In the genomic region with DNA sequence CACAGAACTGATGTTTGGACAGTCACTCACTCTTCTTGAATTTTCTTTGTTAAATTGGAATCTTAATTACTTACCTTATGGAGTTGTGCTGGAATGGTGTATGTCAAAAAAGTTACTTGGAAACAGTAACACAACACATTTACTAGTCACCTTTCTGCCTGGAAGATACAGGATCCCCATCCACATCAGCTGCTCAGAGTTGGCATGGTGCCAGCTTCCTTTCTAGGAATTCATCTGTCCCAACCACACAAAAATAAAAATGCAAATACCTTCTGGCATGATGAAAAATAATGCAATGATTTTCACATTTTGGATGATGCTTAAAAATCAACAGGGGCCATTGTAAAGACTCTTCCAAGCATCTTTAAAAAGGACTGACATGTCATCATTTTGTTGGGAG, we compare ENCODE assay signal across 25 cellular contexts.
"Had no signal": no experiment of that assay in that cellular context is flagged by ENCODE, and none has a peak within 500 bp of the region (broad histone marks: within the 10 kb centered on the region; RNA-seq: fewer than 3 reads in every experiment).

No MANE protein-coding gene starts in this region.

- H3K27me3 ChIP-seq: esophagus squamous epithelium, gastrocnemius medialis, left lung, spleen, testis, uterus had no signal

- H3K27me3 Mint-ChIP-seq: activated CD4-positive, alpha-beta T cell treated with anti-CD3 and anti-CD28 coated beads, Interleukin-2, amount 10 ng/mL, durations not matched to agents 7 days and 5 days; activated CD8-positive, alpha-beta memory T cell treated with anti-CD3 and anti-CD28 coated beads, Interleukin-2, amount 10 ng/mL, durations not matched to agents 7 days and 5 days; activated CD8-positive, alpha-beta T cell treated with anti-CD3 and anti-CD28 coated beads for 36 hours; activated naive CD4-positive, alpha-beta T cell treated with anti-CD3 and anti-CD28 coated beads, Interleukin-2, amount 10 ng/mL, durations not matched to agents 7 days and 5 days; progenitor cell of endocrine pancreas had no signal

- H3K9me3 Mint-ChIP-seq: activated CD4-positive, alpha-beta T cell treated with anti-CD3 and anti-CD28 coated beads, Interleukin-2, amount 10 ng/mL, durations not matched to agents 7 days and 5 days had no signal

- H3K4me1 ChIP-seq: esophagus squamous epithelium, gastrocnemius medialis, left lung, spleen, testis, uterus had no signal

- H3K4me3 ChIP-seq: coronary artery, esophagus squamous epithelium, gastrocnemius medialis, left lung, spleen, testis, uterus had no signal

- H3K9me3 ChIP-seq: esophagus squamous epithelium, gastrocnemius medialis, testis, uterus had no signal

- ATAC-seq: activated CD8-positive, alpha-beta memory T cell treated with anti-CD3 and anti-CD28 coated beads, Interleukin-2, amount 10 ng/mL, durations not matched to agents 7 days and 5 days; activated CD8-positive, alpha-beta T cell treated with anti-CD3 and anti-CD28 coated beads for 36 hours; gastrocnemius medialis; left lung; naive thymus-derived CD8-positive, alpha-beta T cell had no signal

- H3K36me3 Mint-ChIP-seq: activated CD8-positive, alpha-beta memory T cell treated with anti-CD3 and anti-CD28 coated beads, Interleukin-2, amount 10 ng/mL, durations not matched to agents 7 days and 5 days; activated naive CD4-positive, alpha-beta T cell treated with anti-CD3 and anti-CD28 coated beads, Interleukin-2, amount 10 ng/mL, durations not matched to agents 7 days and 5 days; mesothelial cell of epicardium; naive thymus-derived CD8-positive, alpha-beta T cell had no signal

- H3K4me3 Mint-ChIP-seq: activated CD4-positive, alpha-beta T cell treated with anti-CD3 and anti-CD28 coated beads, Interleukin-2, amount 10 ng/mL, durations not matched to agents 7 days and 5 days; activated CD8-positive, alpha-beta memory T cell treated with anti-CD3 and anti-CD28 coated beads, Interleukin-2, amount 10 ng/mL, durations not matched to agents 7 days and 5 days; activated CD8-positive, alpha-beta T cell treated with anti-CD3 and anti-CD28 coated beads for 36 hours; activated naive CD4-positive, alpha-beta T cell treated with anti-CD3 and anti-CD28 coated beads, Interleukin-2, amount 10 ng/mL, durations not matched to agents 7 days and 5 days; endodermal cell; mesothelial cell of epicardium; naive thymus-derived CD8-positive, alpha-beta T cell had no signal

- DNase-seq: activated CD4-positive, alpha-beta T cell treated with anti-CD3 and anti-CD28 coated beads, Interleukin-2, amount 10 ng/mL, durations not matched to agents 7 days and 5 days; activated CD4-positive, CD25-positive, alpha-beta regulatory T cell treated with anti-CD3 and anti-CD28 coated beads, Interleukin-2, amount 50 U/mL, for 72 hours; activated CD8-positive, alpha-beta memory T cell treated with anti-CD3 and anti-CD28 coated beads, Interleukin-2, amount 10 ng/mL, durations not matched to agents 7 days and 5 days; activated CD8-positive, alpha-beta T cell treated with anti-CD3 and anti-CD28 coated beads for 36 hours; activated effector memory CD4-positive, alpha-beta T cell treated with anti-CD3 and anti-CD28 coated beads, Interleukin-2, amount 50 U/mL, for 16 hours; activated naive CD4-positive, alpha-beta T cell treated with anti-CD3 and anti-CD28 coated beads, Interleukin-2, amount 10 ng/mL, durations not matched to agents 7 days and 5 days; activated T-cell treated with anti-CD3 and anti-CD28 coated beads for 4 hours; endodermal cell; esophagus squamous epithelium; gastrocnemius medialis; hippocampal formation; kidney glomerular epithelial cell; left lung; naive thymus-derived CD8-positive, alpha-beta T cell; retina; spleen; stimulated activated CD4-positive, alpha-beta T cell treated with anti-CD3 and anti-CD28 coated beads, Interleukin-4, amount 100 ng/mL, for 1 hour; stimulated activated naive CD4-positive, alpha-beta T cell; testis; trophoblast cell; uterus had no signal

- H3K27ac Mint-ChIP-seq: activated CD4-positive, alpha-beta T cell treated with anti-CD3 and anti-CD28 coated beads, Interleukin-2, amount 10 ng/mL, durations not matched to agents 7 days and 5 days; activated CD8-positive, alpha-beta memory T cell treated with anti-CD3 and anti-CD28 coated beads, Interleukin-2, amount 10 ng/mL, durations not matched to agents 7 days and 5 days; activated CD8-positive, alpha-beta T cell treated with anti-CD3 and anti-CD28 coated beads for 36 hours; activated naive CD4-positive, alpha-beta T cell treated with anti-CD3 and anti-CD28 coated beads, Interleukin-2, amount 10 ng/mL, durations not matched to agents 7 days and 5 days; endodermal cell; mesothelial cell of epicardium; naive thymus-derived CD8-positive, alpha-beta T cell; progenitor cell of endocrine pancreas had no signal

- H3K27ac ChIP-seq: coronary artery, esophagus squamous epithelium, gastrocnemius medialis, left lung, spleen, testis, uterus, VCaP had no signal

- H3K4me1 Mint-ChIP-seq: activated CD4-positive, alpha-beta T cell treated with anti-CD3 and anti-CD28 coated beads, Interleukin-2, amount 10 ng/mL, durations not matched to agents 7 days and 5 days; activated CD8-positive, alpha-beta memory T cell treated with anti-CD3 and anti-CD28 coated beads, Interleukin-2, amount 10 ng/mL, durations not matched to agents 7 days and 5 days; activated naive CD4-positive, alpha-beta T cell treated with anti-CD3 and anti-CD28 coated beads, Interleukin-2, amount 10 ng/mL, durations not matched to agents 7 days and 5 days; mesothelial cell of epicardium; naive thymus-derived CD8-positive, alpha-beta T cell had no signal

- H3K36me3 ChIP-seq: esophagus squamous epithelium, gastrocnemius medialis, left lung, spleen, uterus had no signal
